ENCODE assay signal across 12 cellular contexts in genomic region chr12:109065154-109065852, GRCh38. TPM values are rescaled to one million over a fixed set of nuclear protein-coding genes. Genes with fewer than 3 reads are reported as not detected.
DNase-seq lines count a peak whose midpoint lies in the region; ATAC-seq lines count a peak whose summit lies in the region.
"Had no signal": no experiment of that assay in that cellular context is flagged by ENCODE, and none has a peak within 500 bp of the region (broad histone marks: within the 10 kb centered on the region; RNA-seq: fewer than 3 reads in every experiment).

No MANE protein-coding gene starts in this region.

- H2BK120ac ChIP-seq in mesenchymal stem cell (ENCODE audit: low read depth, low read length), result no peak overlapping the region

- H3K18ac ChIP-seq in mesenchymal stem cell (ENCODE audit: low read depth in 1 of 2, low read length in 2 of 2), result no peak overlapping the region

- no peak overlapping the region for H4K8ac ChIP-seq in mesenchymal stem cell (ENCODE audit: low read length)

- H2AFZ ChIP-seq in mesenchymal stem cell (ENCODE audit: low read depth, low read length), result no peak overlapping the region

- H3K4me1 ChIP-seq in mesenchymal stem cell (ENCODE audit: control insufficient read depth, insufficient read depth, low read depth, low read length), result peaks cover 6% of the 10 kb centered on the region

- H3K4me2 ChIP-seq in mesenchymal stem cell (ENCODE audit: low read length, poor library complexity, severe bottlenecking), result no peak overlapping the region

- H3K23ac ChIP-seq in mesenchymal stem cell (ENCODE audit: low read length in 2 of 2), result no peak overlapping the region

- H2BK15ac ChIP-seq in mesenchymal stem cell (ENCODE audit: low read depth, poor library complexity, severe bottlenecking), result no peak overlapping the region

- DNase-seq in HuH-7 (ENCODE audit: low spot score) (peak; percentile 17), mesenchymal stem cell (no peak), NCI-H82 treated with DMSO at 0.1 percent for 48 hours (lab: John Stamatoyannopoulos, UW; ENCODE audit: unreplicated experiment) (no peak)
- DNase-seq: activated effector memory CD4-positive, alpha-beta T cell treated with anti-CD3 and anti-CD28 coated beads, Interleukin-2, amount 50 U/mL, for 16 hours; GF-D8; MM.1S; NCI-H2081; SW 1271; WERI-Rb-1 had no signal

- H3K9me3 ChIP-seq in mesenchymal stem cell (ENCODE audit: control insufficient read depth, low read length), result no peaks in the 10 kb centered on the region

- peaks cover 3% of the 10 kb centered on the region for H3K79me1 ChIP-seq in mesenchymal stem cell (replicated peaks; ENCODE audit: low read length, poor library complexity, severe bottlenecking)

- H3K36me3 ChIP-seq in mesenchymal stem cell (ENCODE audit: control insufficient read depth in 1 of 2, insufficient read depth in 2 of 2, low read depth in 1 of 2, low read length in 2 of 2), result peaks cover 29 to 59% of the 10 kb centered on the region in 2 experiments

- no peak overlapping the region for H3K14ac ChIP-seq in mesenchymal stem cell (ENCODE audit: low read length in 2 of 2)

- no peaks in the 10 kb centered on the region for H3K27me3 ChIP-seq in mesenchymal stem cell (ENCODE audit: control insufficient read depth in 1 of 2, insufficient read depth in 1 of 2, low read length in 2 of 2)

- no peak overlapping the region for H3K4me3 ChIP-seq in mesenchymal stem cell (ENCODE audit: insufficient read depth in 1 of 2, low read depth in 1 of 2, low read length in 2 of 2)

- H2AK5ac ChIP-seq in mesenchymal stem cell (ENCODE audit: low read length, severe bottlenecking), result no peak overlapping the region

- H2BK12ac ChIP-seq in mesenchymal stem cell (ENCODE audit: low read length in 2 of 2), result no peak overlapping the region

- H4K91ac ChIP-seq in mesenchymal stem cell (ENCODE audit: low read length), result no peak overlapping the region

- no peak overlapping the region for H2BK5ac ChIP-seq in mesenchymal stem cell (ENCODE audit: low read depth, low read length, poor library complexity, severe bottlenecking)

- H3K9ac ChIP-seq in mesenchymal stem cell (ENCODE audit: low read length), result no peak overlapping the region

- H3K4ac ChIP-seq in mesenchymal stem cell (ENCODE audit: low read depth in 1 of 2, low read length in 2 of 2), result no peak overlapping the region

- 87% methylated on average over 4 of the region's 5 CpGs for WGBS in mesenchymal stem cell

- H3K27ac ChIP-seq in mesenchymal stem cell (ENCODE audit: low read length, poor library complexity, severe bottlenecking), result peak overlapping the region; percentile 3
- H3K27ac ChIP-seq: WERI-Rb-1 had no signal

- no peak for ATAC-seq in HG03139 (IDR thresholded peaks at IDR 0.05; ENCODE audit: unreplicated experiment)
- ATAC-seq: esophagus mucosa had no signal

RNA-seq across cellular contexts. Expression of gene USP30, which starts 12.9 kb away (rescaled TPM):
- 11.4 TPM for polyA plus RNA-seq in mesenchymal stem cell (2013, experiment 1 of 2)
- polyA plus RNA-seq in mesenchymal stem cell (2013, experiment 2 of 2), result 12.3 TPM

RNA-seq across cellular contexts. Expression of gene ALKBH2, which starts 28.0 kb away (rescaled TPM):
- 5.5 TPM for polyA plus RNA-seq in mesenchymal stem cell (2013, experiment 1 of 2)
- polyA plus RNA-seq in mesenchymal stem cell (2013, experiment 2 of 2), result 7.0 TPM

RNA-seq across cellular contexts. Expression of gene UNG, which starts 32.1 kb away (rescaled TPM):
- polyA plus RNA-seq in mesenchymal stem cell (2013, experiment 1 of 2), result 8.3 TPM
- 7.7 TPM for polyA plus RNA-seq in mesenchymal stem cell (2013, experiment 2 of 2)

RNA-seq across cellular contexts. Expression of gene SVOP, which starts 44.4 kb away (rescaled TPM):
- polyA plus RNA-seq in mesenchymal stem cell (2013, experiment 1 of 2), result not detected
- polyA plus RNA-seq in mesenchymal stem cell (2013, experiment 2 of 2), result not detected
- polyA plus RNA-seq: AG04450 had no signal

RNA-seq across cellular contexts. Expression of gene ACACB, which starts 51.1 kb away (rescaled TPM):
- 0.69 TPM for polyA plus RNA-seq in mesenchymal stem cell (2013, experiment 1 of 2)
- 0.88 TPM for polyA plus RNA-seq in mesenchymal stem cell (2013, experiment 2 of 2)
